Comparison of ENCODE assay signal across 10 cellular contexts in genomic region chr13:106318941-106319411, GRCh38.
A peak's percentile ranks its signal among the peaks of the same experiment; 100 is the strongest.
DNase-seq lines count a peak whose midpoint lies in the region; TF ChIP-seq lines count a peak whose summit lies in the region.
"Had no signal": no experiment of that assay in that cellular context is flagged by ENCODE, and none has a peak within 500 bp of the region (broad histone marks: within the 10 kb centered on the region; RNA-seq: fewer than 3 reads in every experiment).

No MANE protein-coding gene starts in this region.

- peaks cover 0 to 16% (median 13%) of the 10 kb centered on the region in 3 donors for H3K9me3 ChIP-seq in tibial artery

- no peaks in the 10 kb centered on the region for H3K27me3 ChIP-seq in tibial artery

- H3K36me3 ChIP-seq in tibial artery: no peaks in the 10 kb centered on the region

- intact Hi-C loops in tibial artery (cut with DNase I; ENCODE audit: low total_unique reads): no loop called here

- TF ChIP-seq CTCF in AG10803 (conservative IDR thresholded peaks at IDR 0.05; ENCODE audit: low read length): no peak
- no peak for TF ChIP-seq CTCF in astrocyte of the spinal cord (IDR thresholded peaks at IDR 0.05; ENCODE audit: low read depth, low read length)
- TF ChIP-seq CTCF in tibial artery (IDR thresholded peaks at IDR 0.05): no peak

- no peak overlapping the region for H3K4me3 ChIP-seq in AG10803 (ENCODE audit: low read length)
- H3K4me3 ChIP-seq in astrocyte of the spinal cord (ENCODE audit: low read depth, low read length): no peak overlapping the region
- no peak overlapping the region for H3K4me3 ChIP-seq in tibial artery

- no peaks in the 10 kb centered on the region for H3K4me1 ChIP-seq in tibial artery

- in situ Hi-C loops in astrocyte of the spinal cord (cut with HindIII; ENCODE audit: low sequenced_read_pairs): no loop called here

- DNase-seq in AG10803 (ENCODE audit: low read depth) (peak; percentile 92), LHCN-M2 (ENCODE audit: low read depth) (peak; percentile 81), astrocyte of the spinal cord (ENCODE audit: low read depth, low spot score) (peak; percentile 93), kidney glomerular epithelial cell (lab: John Stamatoyannopoulos, UW) (peak; percentile 54), mucosa of gallbladder (ENCODE audit: low spot score) (no peak), HUDEP-2 (lab: John Stamatoyannopoulos, UW; ENCODE audit: unreplicated experiment in 76 of 76) (no peak), NCI-H1694 (lab: John Stamatoyannopoulos, UW) (no peak), tibial artery (no peak)
- DNase-seq: CD4-positive, alpha-beta memory T cell; NCI-H1092 treated with DMSO at 0.1 percent for 48 hours had no signal

- no peak overlapping the region for H3K27ac ChIP-seq in tibial artery

Comparison
In these comparisons a context has a peak if more than half of its experiments do, and no peak if none do; other contexts are left out.
1. DNase-seq: peak in AG10803 (single experiment), LHCN-M2 (single experiment), astrocyte of the spinal cord (single experiment) and kidney glomerular epithelial cell (single experiment); none in mucosa of gallbladder (single experiment), HUDEP-2 (0 of 76), NCI-H1694 (single experiment) and tibial artery (0 of 2).